ENCODE assay signal across 20 cellular contexts in genomic region chr4:1903035-1903434, GRCh38. TPM values are rescaled to one million over a fixed set of nuclear protein-coding genes. Genes with fewer than 3 reads are reported as not detected.
DNase-seq lines count a peak whose midpoint lies in the region; ATAC-seq and TF ChIP-seq lines count a peak whose summit lies in the region.
"Had no signal": no experiment of that assay in that cellular context is flagged by ENCODE, and none has a peak within 500 bp of the region (broad histone marks: within the 10 kb centered on the region; RNA-seq: fewer than 3 reads in every experiment).

No MANE protein-coding gene starts in this region.

- H3K9me3 Mint-ChIP-seq in T-helper 2 cell treated with Interferon-gamma antibody and Interleukin-4, amounts not matched to agents 5 μg/mL and 100 μg/mL, for 36 hours, result no peaks in the 10 kb centered on the region
- no peaks in the 10 kb centered on the region for H3K9me3 Mint-ChIP-seq in activated naive CD8-positive, alpha-beta T cell treated with anti-CD3 and anti-CD28 coated beads, Interleukin-2, amount 50 U/mL, for 24 hours
- H3K9me3 Mint-ChIP-seq in activated naive CD8-positive, alpha-beta T cell treated with anti-CD3 and anti-CD28 coated beads for 36 hours, result no peaks in the 10 kb centered on the region
- H3K9me3 Mint-ChIP-seq: CD8-positive, alpha-beta T cell; H9; IgD-negative memory B cell had no signal

- peaks cover 45% of the 10 kb centered on the region for H3K4me1 Mint-ChIP-seq in T-helper 2 cell treated with Interferon-gamma antibody and Interleukin-4, amounts not matched to agents 5 μg/mL and 100 μg/mL, for 36 hours (ENCODE audit: low read depth)
- peaks cover 31% of the 10 kb centered on the region for H3K4me1 Mint-ChIP-seq in activated naive CD8-positive, alpha-beta T cell treated with anti-CD3 and anti-CD28 coated beads, Interleukin-2, amount 50 U/mL, for 24 hours
- peaks cover 17% of the 10 kb centered on the region for H3K4me1 Mint-ChIP-seq in activated naive CD8-positive, alpha-beta T cell treated with anti-CD3 and anti-CD28 coated beads for 36 hours

- peak; percentile 55 for ATAC-seq in activated naive CD8-positive, alpha-beta T cell treated with anti-CD3 and anti-CD28 coated beads, Interleukin-2, amount 50 U/mL, for 24 hours
- no peak for ATAC-seq in sciatic nerve
- ATAC-seq: CD8-positive, alpha-beta T cell had no signal

- intact Hi-C loops in sciatic nerve (cut with DNase I), result loop anchor here (5.0 kb wide), 1 partner anchor 156 kb away; no protein-coding TSS in a partner anchor

- peak overlapping the region; percentile 87; the same call in 1 of the 2 replicates for H3K27ac ChIP-seq in VCaP
- H3K27ac ChIP-seq: HL-60 had no signal

- peak overlapping the region; percentile 11 for H3K27ac Mint-ChIP-seq in T-helper 2 cell treated with Interferon-gamma antibody and Interleukin-4, amounts not matched to agents 5 μg/mL and 100 μg/mL, for 36 hours
- H3K27ac Mint-ChIP-seq in activated naive CD8-positive, alpha-beta T cell treated with anti-CD3 and anti-CD28 coated beads, Interleukin-2, amount 50 U/mL, for 24 hours, result peak overlapping the region; percentile 39
- no peak overlapping the region for H3K27ac Mint-ChIP-seq in activated naive CD8-positive, alpha-beta T cell treated with anti-CD3 and anti-CD28 coated beads for 36 hours
- H3K27ac Mint-ChIP-seq: CD8-positive, alpha-beta T cell had no signal

- H3K36me3 Mint-ChIP-seq in T-helper 2 cell treated with Interferon-gamma antibody and Interleukin-4, amounts not matched to agents 5 μg/mL and 100 μg/mL, for 36 hours (ENCODE audit: low read depth), result peaks cover 65% of the 10 kb centered on the region
- peaks cover 66% of the 10 kb centered on the region for H3K36me3 Mint-ChIP-seq in activated naive CD8-positive, alpha-beta T cell treated with anti-CD3 and anti-CD28 coated beads, Interleukin-2, amount 50 U/mL, for 24 hours (ENCODE audit: low read depth)
- H3K36me3 Mint-ChIP-seq in activated naive CD8-positive, alpha-beta T cell treated with anti-CD3 and anti-CD28 coated beads for 36 hours, result peaks cover 51% of the 10 kb centered on the region
- H3K36me3 Mint-ChIP-seq: IgD-negative memory B cell had no signal

- DNase-seq in T-helper 2 cell treated with Interferon-gamma antibody and Interleukin-4, amounts not matched to agents 5 μg/mL and 100 μg/mL, for 36 hours (ENCODE audit: low spot score), result no peak
- no peak for DNase-seq in T-helper 2 cell
- no peak for DNase-seq in activated naive CD8-positive, alpha-beta T cell treated with anti-CD3 and anti-CD28 coated beads, Interleukin-2, amount 50 U/mL, for 24 hours
- no peak for DNase-seq in activated naive CD8-positive, alpha-beta T cell treated with anti-CD3 and anti-CD28 coated beads for 36 hours
- DNase-seq in sciatic nerve (ENCODE audit: low spot score), result peak; percentile 30
- no peak for DNase-seq in NCI-H2227 treated with DMSO at 0.1 percent for 48 hours (lab: John Stamatoyannopoulos, UW)
- no peak for DNase-seq in foreskin melanocyte
- DNase-seq: 8988T; CD8-positive, alpha-beta T cell; DND-41; H9; Kasumi-1; MM.1S; NCI-H1105; NCI-H1694 treated with DMSO at 0.1 percent for 48 hours; NCI-H345; NCI-H526 treated with DMSO at 0.1 percent for 48 hours had no signal

- no peak for TF ChIP-seq CTCF in VCaP (conservative IDR thresholded peaks at IDR 0.05)

- no peak overlapping the region for H3K4me3 Mint-ChIP-seq in T-helper 2 cell treated with Interferon-gamma antibody and Interleukin-4, amounts not matched to agents 5 μg/mL and 100 μg/mL, for 36 hours
- no peak overlapping the region for H3K4me3 Mint-ChIP-seq in activated naive CD8-positive, alpha-beta T cell treated with anti-CD3 and anti-CD28 coated beads, Interleukin-2, amount 50 U/mL, for 24 hours
- H3K4me3 Mint-ChIP-seq in activated naive CD8-positive, alpha-beta T cell treated with anti-CD3 and anti-CD28 coated beads for 36 hours, result no peak overlapping the region
- H3K4me3 Mint-ChIP-seq: CD8-positive, alpha-beta T cell; H9; IgD-negative memory B cell had no signal

- no peaks in the 10 kb centered on the region for H3K27me3 Mint-ChIP-seq in T-helper 2 cell treated with Interferon-gamma antibody and Interleukin-4, amounts not matched to agents 5 μg/mL and 100 μg/mL, for 36 hours (ENCODE audit: low read depth)
- no peaks in the 10 kb centered on the region for H3K27me3 Mint-ChIP-seq in activated naive CD8-positive, alpha-beta T cell treated with anti-CD3 and anti-CD28 coated beads, Interleukin-2, amount 50 U/mL, for 24 hours
- no peaks in the 10 kb centered on the region for H3K27me3 Mint-ChIP-seq in activated naive CD8-positive, alpha-beta T cell treated with anti-CD3 and anti-CD28 coated beads for 36 hours
- H3K27me3 Mint-ChIP-seq: IgD-negative memory B cell had no signal

RNA-seq across cellular contexts. Expression of gene NSD2, which starts 31.8 kb away (rescaled TPM):
- 100 to 1,000 TPM; 181 to 184 TPM for total RNA-seq in activated naive CD8-positive, alpha-beta T cell treated with anti-CD3 and anti-CD28 coated beads for 36 hours
- 51.4 TPM for total RNA-seq in sciatic nerve

RNA-seq across cellular contexts. Expression of gene LETM1, which starts 47.1 kb away (rescaled TPM):
- 10 to 100 TPM; 76.6 to 77.3 TPM for total RNA-seq in activated naive CD8-positive, alpha-beta T cell treated with anti-CD3 and anti-CD28 coated beads for 36 hours
- total RNA-seq in sciatic nerve, result 37.9 TPM
